7 cellular contexts compared by ENCODE assay signal in genomic region chr10:102064868-102065560, GRCh38. TPM values are rescaled to one million over a fixed set of nuclear protein-coding genes. Genes with fewer than 3 reads are reported as not detected.
A peak's percentile ranks its signal among the peaks of the same experiment; 100 is the strongest.
DNase-seq lines count a peak whose midpoint lies in the region; ATAC-seq and TF ChIP-seq lines count a peak whose summit lies in the region.

HPS6 (plus strand) TSS chr10:102065349; CDS start chr10:102065475, 126 bp downstream.

- H3K27me3 ChIP-seq in ascending aorta = no peaks in the 10 kb centered on the region

- H3K36me3 ChIP-seq in ascending aorta = peaks cover 3 to 9% of the 10 kb centered on the region in 2 donors

- H3K36me3 Mint-ChIP-seq in T-helper 2 cell treated with Interferon-gamma antibody and Interleukin-4, amounts not matched to agents 5 μg/mL and 100 μg/mL, for 36 hours (ENCODE audit: low read depth) = peaks cover 7% of the 10 kb centered on the region

- H3K4me1 ChIP-seq in ascending aorta = peaks cover 16 to 23% of the 10 kb centered on the region in 2 donors

- peak within 1 kb of the TSS; percentile 93 for H3K27ac Mint-ChIP-seq in T-helper 2 cell treated with Interferon-gamma antibody and Interleukin-4, amounts not matched to agents 5 μg/mL and 100 μg/mL, for 36 hours

- peak; percentile 92 for ATAC-seq in HG02763 (IDR thresholded peaks at IDR 0.05; ENCODE audit: unreplicated experiment)

- TF ChIP-seq CTCF in ascending aorta (IDR thresholded peaks at IDR 0.05) (peak in 2 of 3 experiments; percentile 14 to 33), retinal pigment epithelial cell (conservative IDR thresholded peaks at IDR 0.05; ENCODE audit: low read depth, low read length) (no peak)

- H3K4me1 Mint-ChIP-seq in T-helper 2 cell treated with Interferon-gamma antibody and Interleukin-4, amounts not matched to agents 5 μg/mL and 100 μg/mL, for 36 hours (ENCODE audit: low read depth) = peaks cover 21% of the 10 kb centered on the region

- H3K4me3 ChIP-seq in ascending aorta (peak within 1 kb of the TSS; percentile 76 to 94), retinal pigment epithelial cell (ENCODE audit: low read length) (peak within 1 kb of the TSS; percentile 62)

- DNase-seq in NCI-H1436 treated with DMSO at 0.1 percent for 48 hours (lab: John Stamatoyannopoulos, UW) = peak; percentile 58
- DNase-seq in T-helper 2 cell treated with Interferon-gamma antibody and Interleukin-4, amounts not matched to agents 5 μg/mL and 100 μg/mL, for 36 hours (ENCODE audit: low spot score) = peak; percentile 92
- DNase-seq in ascending aorta (ENCODE audit: low spot score in 2 of 2) = peak; percentile 55 to 94
- DNase-seq in hepatic stellate cell (ENCODE audit: low spot score) = peak; percentile 95
- peak; percentile 67 for DNase-seq in retinal pigment epithelial cell (ENCODE audit: low read depth)

- TF ChIP-seq POLR2A in GM15510 (IDR thresholded peaks at IDR 0.05; ENCODE audit: borderline replicate concordance, extremely low read depth, insufficient read length) = peak; percentile 84

- H3K9me3 Mint-ChIP-seq in T-helper 2 cell treated with Interferon-gamma antibody and Interleukin-4, amounts not matched to agents 5 μg/mL and 100 μg/mL, for 36 hours = no peaks in the 10 kb centered on the region

- peak within 1 kb of the TSS; percentile 89 for H3K4me3 Mint-ChIP-seq in T-helper 2 cell treated with Interferon-gamma antibody and Interleukin-4, amounts not matched to agents 5 μg/mL and 100 μg/mL, for 36 hours

- H3K27ac ChIP-seq in ascending aorta = peak within 1 kb of the TSS; percentile 89 to 93

- intact Hi-C loops in ascending aorta (cut with DNase I) = loop anchor here (1.0 to 5.0 kb wide), 3 partner anchors 9 to 713 kb away; partner anchors contain the start of genes ARMH3 and BTRC

- H3K9me3 ChIP-seq in ascending aorta = no peaks in the 10 kb centered on the region

- no peaks in the 10 kb centered on the region for H3K27me3 Mint-ChIP-seq in T-helper 2 cell treated with Interferon-gamma antibody and Interleukin-4, amounts not matched to agents 5 μg/mL and 100 μg/mL, for 36 hours (ENCODE audit: low read depth)

RNA-seq across cellular contexts. Expression of gene HPS6, which starts in this region (rescaled TPM):
- 39.9 TPM for total RNA-seq in ascending aorta

Comparison
In these comparisons a context has a peak if more than half of its experiments do, and no peak if none do; other contexts are left out.
1. Peak in every context shown above with its lines: DNase-seq, ATAC-seq, H3K4me3 ChIP-seq and H3K27ac ChIP-seq.